ENCODE assay signal across 19 cellular contexts in the genomic region with DNA sequence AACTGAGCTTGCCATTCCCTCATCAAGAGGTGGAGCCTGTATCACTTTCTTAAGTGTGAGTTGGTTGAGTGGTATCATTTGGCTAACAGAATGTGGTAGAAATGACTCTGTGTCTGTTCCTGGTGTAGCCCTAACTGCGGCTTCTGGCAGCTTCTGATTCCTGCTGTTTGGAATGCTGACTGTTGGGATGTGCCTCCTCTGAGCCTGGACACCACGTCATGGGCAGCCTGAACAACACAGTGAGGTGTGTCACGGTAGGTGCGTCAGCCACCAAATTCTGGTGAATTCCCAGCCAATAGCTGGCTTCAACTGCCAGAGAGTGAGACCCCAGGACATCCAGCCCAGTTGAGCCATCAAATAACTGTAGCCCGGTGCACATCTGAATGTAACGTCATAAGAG.
DNase-seq lines count a peak whose midpoint lies in the region; ATAC-seq, FAIRE-seq and TF ChIP-seq lines count a peak whose summit lies in the region.
"Had no signal": no experiment of that assay in that cellular context is flagged by ENCODE, and none has a peak within 500 bp of the region (broad histone marks: within the 10 kb centered on the region; RNA-seq: fewer than 3 reads in every experiment).

No MANE protein-coding gene starts in this region.

- H3K27ac ChIP-seq in VCaP = peak overlapping the region; percentile 17; the same call in 1 of the 2 replicates
- H3K27ac ChIP-seq: ovary had no signal

- ATAC-seq in HG03159 (IDR thresholded peaks at IDR 0.05; ENCODE audit: unreplicated experiment) (no peak), GM21367 (IDR thresholded peaks at IDR 0.05; ENCODE audit: unreplicated experiment) (no peak)
- ATAC-seq: activated CD8-positive, alpha-beta memory T cell treated with anti-CD3 and anti-CD28 coated beads, Interleukin-2, amount 10 ng/mL, durations not matched to agents 7 days and 5 days; GM12878; stimulated activated naive CD8-positive, alpha-beta T cell treated with anti-CD3 and anti-CD28 coated beads, Interleukin-15, Interleukin-2, amounts not matched to agents 100 U/mL and 50 U/mL, for 24 hours had no signal

- no peak for TF ChIP-seq CTCF in VCaP (conservative IDR thresholded peaks at IDR 0.05)

- FAIRE-seq in H54 (lab: Jason Lieb, UNC) = peak; percentile 23
- FAIRE-seq: GM12878 had no signal

- DNase-seq in H54 (ENCODE audit: insufficient read length, low spot score) (peak; percentile 40), islet precursor cell (peak; percentile 74), stromal cell of bone marrow (ENCODE audit: low read depth) (peak; percentile 46), cerebellar cortex (ENCODE audit: low spot score) (no peak), midbrain (lab: John Stamatoyannopoulos, UW) (no peak)
- DNase-seq: activated CD8-positive, alpha-beta memory T cell treated with anti-CD3 and anti-CD28 coated beads, Interleukin-2, amount 10 ng/mL, durations not matched to agents 7 days and 5 days; C1 segment of cervical spinal cord; central memory CD4-positive, alpha-beta T cell; glutamatergic neuron; naive B cell; NCI-H2029; NCI-H446 treated with DMSO at 0.1 percent for 48 hours; ovary; stimulated activated CD4-positive, alpha-beta T cell treated with anti-CD3 and anti-CD28 coated beads, Interleukin-2, amount 100 ng/mL, for 24 hours; stimulated activated naive CD8-positive, alpha-beta T cell treated with anti-CD3 and anti-CD28 coated beads, Interleukin-15, Interleukin-2, amounts not matched to agents 100 U/mL and 50 U/mL, for 24 hours had no signal

- no peak for TF ChIP-seq POLR2A in H54 (IDR thresholded peaks at IDR 0.05; ENCODE audit: low read depth, low read length)

Comparison
In these comparisons a context has a peak if more than half of its experiments do, and no peak if none do; other contexts are left out.
1. DNase-seq: peak in H54 (single experiment), islet precursor cell (single experiment) and stromal cell of bone marrow (single experiment); none in cerebellar cortex (single experiment) and midbrain (single experiment).